In the genomic region with DNA sequence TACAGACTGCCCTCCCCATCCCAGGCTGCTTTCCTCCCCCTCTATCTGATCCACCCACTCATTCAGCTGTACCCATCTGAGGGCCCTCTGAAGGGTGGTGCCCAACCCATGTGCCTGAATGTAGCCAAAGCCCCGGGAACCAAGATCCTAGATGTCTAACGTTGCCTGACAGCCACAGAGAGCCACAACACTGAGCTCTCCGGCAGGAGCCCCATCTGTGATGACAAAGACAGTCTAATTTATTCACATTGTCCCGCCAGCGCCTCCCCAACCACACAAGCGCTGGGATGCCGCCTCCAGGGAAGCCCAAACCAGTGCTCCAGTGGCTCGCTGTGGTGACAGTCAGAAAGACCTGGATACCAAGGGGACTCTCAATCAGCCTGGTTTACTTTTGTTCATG, we compare ENCODE assay signal across 27 cellular contexts. TPM values are rescaled to one million over a fixed set of nuclear protein-coding genes. Genes with fewer than 3 reads are reported as not detected.
"Had no signal": no experiment of that assay in that cellular context is flagged by ENCODE, and none has a peak within 500 bp of the region (broad histone marks: within the 10 kb centered on the region; RNA-seq: fewer than 3 reads in every experiment).

No MANE protein-coding gene starts in this region.

- H3K4me3 Mint-ChIP-seq: activated CD4-positive, alpha-beta T cell treated with anti-CD3 and anti-CD28 coated beads, Interleukin-2, amount 10 ng/mL, durations not matched to agents 24 days and 14 days; activated CD8-positive, alpha-beta T cell treated with anti-CD3 and anti-CD28 coated beads, Interleukin-2, amount 10 ng/mL, durations not matched to agents 7 days and 5 days; activated naive CD8-positive, alpha-beta T cell treated with anti-CD3 and anti-CD28 coated beads, Interleukin-2, amount 50 U/mL, for 24 hours; activated T-helper 1 cell treated with anti-CD3 and anti-CD28 coated beads, Interleukin-12 subunit alpha, Interleukin-12 subunit beta, Interleukin-2, Interleukin-4 antibody, amounts not matched to agents 30 ng/mL and 10 ng/mL and 1 ng/mL, durations not matched to agents 14 hours and 24 hours and 36 hours; nephron progenitor cell had no signal

- H3K27ac Mint-ChIP-seq: activated CD4-positive, alpha-beta T cell treated with anti-CD3 and anti-CD28 coated beads, Interleukin-2, amount 10 ng/mL, durations not matched to agents 24 days and 14 days; activated CD8-positive, alpha-beta T cell treated with anti-CD3 and anti-CD28 coated beads, Interleukin-2, amount 10 ng/mL, durations not matched to agents 7 days and 5 days; activated naive CD8-positive, alpha-beta T cell treated with anti-CD3 and anti-CD28 coated beads, Interleukin-2, amount 50 U/mL, for 24 hours; activated T-helper 1 cell treated with anti-CD3 and anti-CD28 coated beads, Interleukin-12 subunit alpha, Interleukin-12 subunit beta, Interleukin-2, Interleukin-4 antibody, amounts not matched to agents 30 ng/mL and 10 ng/mL and 1 ng/mL, durations not matched to agents 14 hours and 24 hours and 36 hours; nephron progenitor cell; progenitor cell of endocrine pancreas had no signal

- ATAC-seq: activated CD4-positive, CD25-positive, alpha-beta regulatory T cell treated with anti-CD3 and anti-CD28 coated beads, Interleukin-2, amount 50 U/mL, for 24 hours; activated CD8-positive, alpha-beta T cell treated with anti-CD3 and anti-CD28 coated beads, Interleukin-2, amount 10 ng/mL, durations not matched to agents 7 days and 5 days; activated naive CD8-positive, alpha-beta T cell treated with anti-CD3 and anti-CD28 coated beads, Interleukin-2, amount 50 U/mL, for 24 hours; body of pancreas; left ventricle myocardium superior; stimulated activated naive CD8-positive, alpha-beta T cell treated with anti-CD3 and anti-CD28 coated beads, Interleukin-15, Interleukin-2, amounts not matched to agents 100 U/mL and 50 U/mL, for 24 hours; upper lobe of right lung had no signal

- H3K4me3 ChIP-seq: body of pancreas, upper lobe of right lung had no signal

- H3K9me3 Mint-ChIP-seq: activated CD4-positive, alpha-beta T cell treated with anti-CD3 and anti-CD28 coated beads, Interleukin-2, amount 10 ng/mL, durations not matched to agents 24 days and 14 days; activated naive CD8-positive, alpha-beta T cell treated with anti-CD3 and anti-CD28 coated beads, Interleukin-2, amount 50 U/mL, for 24 hours; activated T-helper 1 cell treated with anti-CD3 and anti-CD28 coated beads, Interleukin-12 subunit alpha, Interleukin-12 subunit beta, Interleukin-2, Interleukin-4 antibody, amounts not matched to agents 30 ng/mL and 10 ng/mL and 1 ng/mL, durations not matched to agents 14 hours and 24 hours and 36 hours; nephron progenitor cell had no signal

- H3K27ac ChIP-seq: body of pancreas, foreskin keratinocyte, upper lobe of right lung had no signal

- H3K9me3 ChIP-seq: body of pancreas, upper lobe of right lung had no signal

- H3K4me1 ChIP-seq: body of pancreas, foreskin keratinocyte, upper lobe of right lung had no signal

- H3K27me3 ChIP-seq: body of pancreas had no signal

- H3K36me3 ChIP-seq: upper lobe of right lung had no signal

- DNase-seq: activated CD4-positive, alpha-beta T cell treated with anti-CD3 and anti-CD28 coated beads, Interleukin-2, amount 10 ng/mL, durations not matched to agents 24 days and 14 days; activated CD8-positive, alpha-beta T cell treated with anti-CD3 and anti-CD28 coated beads, Interleukin-2, amount 10 ng/mL, durations not matched to agents 7 days and 5 days; activated gamma-delta T cell; activated naive CD4-positive, alpha-beta T cell treated with anti-CD3 and anti-CD28 coated beads, Interleukin-2, amount 50 U/mL, for 16 hours; activated naive CD8-positive, alpha-beta T cell treated with anti-CD3 and anti-CD28 coated beads, Interleukin-2, amount 50 U/mL, for 24 hours; anterior cingulate cortex; body of pancreas; dermis blood vessel endothelial cell; effector CD8-positive, alpha-beta T cell; foreskin keratinocyte; hippocampal formation; kidney glomerular epithelial cell; left ventricle myocardium superior; mammary epithelial cell; midbrain; nephron progenitor cell; stimulated activated CD4-positive, alpha-beta T cell treated with anti-CD3 and anti-CD28 coated beads, Interleukin-12 subunit alpha, Interleukin-12 subunit beta, amount 100 ng/mL, for 4 hours; stimulated activated CD4-positive, alpha-beta T cell treated with anti-CD3 and anti-CD28 coated beads, Interleukin-4, amount 100 ng/mL, for 4 hours; stimulated activated naive CD8-positive, alpha-beta T cell treated with anti-CD3 and anti-CD28 coated beads, Interleukin-15, Interleukin-2, amounts not matched to agents 100 U/mL and 50 U/mL, for 24 hours; SW 1271; T-helper 2 cell; upper lobe of right lung had no signal

- H3K4me1 Mint-ChIP-seq: activated CD4-positive, alpha-beta T cell treated with anti-CD3 and anti-CD28 coated beads, Interleukin-2, amount 10 ng/mL, durations not matched to agents 24 days and 14 days; activated naive CD8-positive, alpha-beta T cell treated with anti-CD3 and anti-CD28 coated beads, Interleukin-2, amount 50 U/mL, for 24 hours had no signal

RNA-seq across cellular contexts. Expression of a gene that starts 8.4 kb away (rescaled TPM):
- total RNA-seq: activated CD4-positive, alpha-beta T cell treated with anti-CD3 and anti-CD28 coated beads, Interleukin-2, amount 10 ng/mL, durations not matched to agents 24 days and 14 days; activated CD8-positive, alpha-beta T cell treated with anti-CD3 and anti-CD28 coated beads, Interleukin-2, amount 10 ng/mL, durations not matched to agents 7 days and 5 days; activated T-helper 1 cell treated with anti-CD3 and anti-CD28 coated beads, Interleukin-12 subunit alpha, Interleukin-12 subunit beta, Interleukin-2, Interleukin-4 antibody, amounts not matched to agents 30 ng/mL and 10 ng/mL and 1 ng/mL, durations not matched to agents 14 hours and 24 hours and 36 hours; left ventricle myocardium superior; mammary epithelial cell; omental fat pad; subcutaneous adipose tissue had no signal
- polyA plus RNA-seq: foreskin keratinocyte had no signal
